In genomic region chr1:162372159-162373071, GRCh38 we compare ENCODE assay signal across 21 cellular contexts. TPM values are rescaled to one million over a fixed set of nuclear protein-coding genes. Genes with fewer than 3 reads are reported as not detected.
DNase-seq lines count a peak whose midpoint lies in the region; ATAC-seq and TF ChIP-seq lines count a peak whose summit lies in the region.
"Had no signal": no experiment of that assay in that cellular context is flagged by ENCODE, and none has a peak within 500 bp of the region (broad histone marks: within the 10 kb centered on the region; RNA-seq: fewer than 3 reads in every experiment).

No MANE protein-coding gene starts in this region.

- no peak for TF ChIP-seq CTCF in brain (conservative IDR thresholded peaks at IDR 0.05)
- no peak for TF ChIP-seq CTCF in foreskin fibroblast (IDR thresholded peaks at IDR 0.05; ENCODE audit: low read depth, low read length)

- no peaks in the 10 kb centered on the region for H3K9me3 ChIP-seq in SJCRH30 (replicated peaks)
- H3K9me3 ChIP-seq: lower lobe of right lung, spleen had no signal

- no peaks in the 10 kb centered on the region for H3K27me3 Mint-ChIP-seq in brain
- no peaks in the 10 kb centered on the region for H3K27me3 Mint-ChIP-seq in T-cell
- H3K27me3 Mint-ChIP-seq: activated CD8-positive, alpha-beta memory T cell treated with anti-CD3 and anti-CD28 coated beads, Interleukin-2, amount 10 ng/mL, durations not matched to agents 7 days and 5 days; activated naive CD8-positive, alpha-beta T cell had no signal

- DNase-seq in A172 (ENCODE audit: low spot score), result peak; percentile 72
- peak; percentile 41 for DNase-seq in OCI-M2 (lab: John Stamatoyannopoulos, UW; ENCODE audit: unreplicated experiment)
- DNase-seq in mesenteric fat pad (ENCODE audit: low spot score), result peak; percentile 76
- no peak for DNase-seq in SJCRH30
- no peak for DNase-seq in activated CD8-positive, alpha-beta memory T cell treated with anti-CD3 and anti-CD28 coated beads, Interleukin-2, amount 50 U/mL, for 4 hours
- DNase-seq in T-cell, result no peak
- DNase-seq in foreskin fibroblast, result no peak
- DNase-seq: ACHN; activated CD8-positive, alpha-beta memory T cell treated with anti-CD3 and anti-CD28 coated beads, Interleukin-2, amount 10 ng/mL, durations not matched to agents 7 days and 5 days; cerebellar nuclear complex; KBM-7; lower lobe of right lung; NCI-H146; NCI-H526; nucleus accumbens; spleen; substantia nigra had no signal

- peak overlapping the region in 4 of 5 experiments; percentile 8 to 73 (median 36) for H3K27ac Mint-ChIP-seq in brain
- no peak overlapping the region for H3K27ac Mint-ChIP-seq in T-cell
- H3K27ac Mint-ChIP-seq: activated CD8-positive, alpha-beta memory T cell treated with anti-CD3 and anti-CD28 coated beads, Interleukin-2, amount 10 ng/mL, durations not matched to agents 7 days and 5 days; activated naive CD8-positive, alpha-beta T cell had no signal

- no peak for ATAC-seq in T-cell (replicated peaks in 1 of 4)
- ATAC-seq: activated CD8-positive, alpha-beta memory T cell treated with anti-CD3 and anti-CD28 coated beads, Interleukin-2, amount 10 ng/mL, durations not matched to agents 7 days and 5 days; lower lobe of right lung had no signal

- H3K4me1 Mint-ChIP-seq in brain, result no peaks in the 10 kb centered on the region
- no peaks in the 10 kb centered on the region for H3K4me1 Mint-ChIP-seq in T-cell
- H3K4me1 Mint-ChIP-seq: activated CD8-positive, alpha-beta memory T cell treated with anti-CD3 and anti-CD28 coated beads, Interleukin-2, amount 10 ng/mL, durations not matched to agents 7 days and 5 days had no signal

- no peaks in the 10 kb centered on the region for H3K9me3 Mint-ChIP-seq in brain
- no peaks in the 10 kb centered on the region for H3K9me3 Mint-ChIP-seq in T-cell

- H3K27me3 ChIP-seq in SJCRH30, result no peaks in the 10 kb centered on the region

- H3K4me3 Mint-ChIP-seq in brain (no peak overlapping the region), T-cell (no peak overlapping the region)
- H3K4me3 Mint-ChIP-seq: activated CD8-positive, alpha-beta memory T cell treated with anti-CD3 and anti-CD28 coated beads, Interleukin-2, amount 10 ng/mL, durations not matched to agents 7 days and 5 days; activated naive CD8-positive, alpha-beta T cell had no signal

- H3K4me3 ChIP-seq in SJCRH30 (no peak overlapping the region), foreskin fibroblast (ENCODE audit: low read depth in 1 of 2, low read length in 2 of 2) (no peak overlapping the region)
- H3K4me3 ChIP-seq: lower lobe of right lung, spleen had no signal

- H3K4me1 ChIP-seq in SJCRH30, result peaks cover 19% of the 10 kb centered on the region
- H3K4me1 ChIP-seq: lower lobe of right lung, spleen had no signal

- CTCF ChIA-PET in T-cell (lab: Charles Lee), result no interaction called here

- peaks cover 5% of the 10 kb centered on the region for H3K36me3 Mint-ChIP-seq in brain
- no peaks in the 10 kb centered on the region for H3K36me3 Mint-ChIP-seq in T-cell
- H3K36me3 Mint-ChIP-seq: activated CD8-positive, alpha-beta memory T cell treated with anti-CD3 and anti-CD28 coated beads, Interleukin-2, amount 10 ng/mL, durations not matched to agents 7 days and 5 days; activated naive CD8-positive, alpha-beta T cell had no signal

- no peak overlapping the region for H3K27ac ChIP-seq in SJCRH30
- H3K27ac ChIP-seq: lower lobe of right lung, spleen had no signal

- POLR2A ChIA-PET in T-cell (lab: Charles Lee), result no interaction called here

- no peaks in the 10 kb centered on the region for H3K36me3 ChIP-seq in SJCRH30
- H3K36me3 ChIP-seq: lower lobe of right lung had no signal

RNA-seq across cellular contexts. Expression of gene SPATA46, which starts 4.2 kb away (rescaled TPM):
- total RNA-seq in A172 (2014; rRNA removed; shearing (Covaris generic)), result not detected in 2 replicates
- not detected for polyA plus RNA-seq in brain (ENCODE audit: insufficient read depth, low read depth, low replicate concordance)
- total RNA-seq in mesenteric fat pad (not detected), T-cell (not detected)
- total RNA-seq in SJCRH30 (2014; rRNA removed; shearing (Covaris generic)), result not detected in 2 replicates
- total RNA-seq: activated CD8-positive, alpha-beta memory T cell treated with anti-CD3 and anti-CD28 coated beads, Interleukin-2, amount 10 ng/mL, durations not matched to agents 7 days and 5 days; epithelial cell of proximal tubule; H1; lower lobe of right lung; spleen had no signal
- polyA plus RNA-seq: H1, spleen had no signal

RNA-seq across cellular contexts. Expression of gene C1orf226, which starts 9.1 kb away (rescaled TPM):
- 1.9 and 2.9 TPM in 2 replicates for total RNA-seq in A172 (2014; rRNA removed; shearing (Covaris generic))
- 7.8 TPM for polyA plus RNA-seq in brain (ENCODE audit: insufficient read depth, low read depth, low replicate concordance)
- total RNA-seq in mesenteric fat pad (1.6 TPM), T-cell (under 1 TPM in 3 of 5 donors, not detected in 2; 0.09 to 0.13 (median 0.12) TPM)
- total RNA-seq in SJCRH30 (2014; rRNA removed; shearing (Covaris generic)), result 0.57 and 0.63 TPM in 2 replicates
- total RNA-seq: activated CD8-positive, alpha-beta memory T cell treated with anti-CD3 and anti-CD28 coated beads, Interleukin-2, amount 10 ng/mL, durations not matched to agents 7 days and 5 days had no signal

RNA-seq across cellular contexts. Expression of gene SH2D1B, which starts 39.5 kb away (rescaled TPM):
- 0.03 and 0.05 TPM in 2 replicates for total RNA-seq in A172 (2014; rRNA removed; shearing (Covaris generic))
- 0.12 TPM for polyA plus RNA-seq in brain (ENCODE audit: insufficient read depth, low read depth, low replicate concordance)
- total RNA-seq in mesenteric fat pad (0.61 TPM), T-cell (1 to 10 TPM in 1 of 5 donors, under 1 TPM in 4; 0.20 to 1.5 (median 0.66) TPM)
- 0.08 TPM in 1 of 2 replicates, not detected in the other for total RNA-seq in SJCRH30 (2014; rRNA removed; shearing (Covaris generic))
- total RNA-seq: activated CD8-positive, alpha-beta memory T cell treated with anti-CD3 and anti-CD28 coated beads, Interleukin-2, amount 10 ng/mL, durations not matched to agents 7 days and 5 days; H1 had no signal
- polyA plus RNA-seq: H1 had no signal

Comparison
In these comparisons a context has a peak if more than half of its experiments do, and no peak if none do; other contexts are left out.
1. DNase-seq: peak in A172 (single experiment), OCI-M2 (single experiment) and mesenteric fat pad (single experiment); none in SJCRH30 (0 of 2), activated CD8-positive, alpha-beta memory T cell treated with anti-CD3 and anti-CD28 coated beads, Interleukin-2, amount 50 U/mL, for 4 hours (single experiment), T-cell (0 of 34) and foreskin fibroblast (0 of 2).
2. H3K27ac Mint-ChIP-seq: peak in brain (4 of 5); none in T-cell (0 of 2).